In genomic region chr1:54051936-54052469, GRCh38 we compare ENCODE assay signal across 8 cellular contexts. TPM values are rescaled to one million over a fixed set of nuclear protein-coding genes. Genes with fewer than 3 reads are reported as not detected.
DNase-seq lines count a peak whose midpoint lies in the region; ATAC-seq and TF ChIP-seq lines count a peak whose summit lies in the region.

No MANE protein-coding gene starts in this region.

- H3K36me3 ChIP-seq in HUES64 (ENCODE audit: insufficient read depth, low read length), result no peaks in the 10 kb centered on the region
- no peaks in the 10 kb centered on the region for H3K36me3 ChIP-seq in body of pancreas (replicated peaks in 1 of 2; ENCODE audit: insufficient read depth in 1 of 2, low read depth in 2 of 2)
- no peaks in the 10 kb centered on the region for H3K36me3 ChIP-seq in lung (ENCODE audit: control insufficient read depth in 2 of 2, insufficient read depth in 2 of 2, low read length in 2 of 2)

- in situ Hi-C loops in ACHN (cut with HindIII; ENCODE audit: low pct_ligation_motif_present, low pct_unique_long_range_greater_than_20kb, low sequenced_read_pairs), result no loop called here

- H3K27me3 ChIP-seq in HUES64 (ENCODE audit: insufficient read depth, low read length) (no peaks in the 10 kb centered on the region), body of pancreas (no peaks in the 10 kb centered on the region), lung (ENCODE audit: control insufficient read depth, insufficient read depth) (no peaks in the 10 kb centered on the region)

- ATAC-seq in body of pancreas, result no peak
- ATAC-seq in lung (ENCODE audit: insufficient read depth, low FRiP score), result no peak
- no peak for ATAC-seq in HG03565 (IDR thresholded peaks at IDR 0.05; ENCODE audit: unreplicated experiment)
- no peak for ATAC-seq in HG02981 (IDR thresholded peaks at IDR 0.05; ENCODE audit: unreplicated experiment)

- TF ChIP-seq CTCF in body of pancreas (IDR thresholded peaks at IDR 0.05) (no peak), lung (IDR thresholded peaks at IDR 0.05; ENCODE audit: control extremely low read depth, extremely low read depth) (no peak), GM10266 (IDR thresholded peaks at IDR 0.05; ENCODE audit: control insufficient read depth, insufficient read depth, low read depth, missing control alignments) (no peak)

- H3K9me3 ChIP-seq in HUES64 (ENCODE audit: insufficient read depth, low read depth, low read length) (no peaks in the 10 kb centered on the region), body of pancreas (no peaks in the 10 kb centered on the region), lung (ENCODE audit: control insufficient read depth in 2 of 2, insufficient read depth in 1 of 2, low read length in 1 of 2) (no peaks in the 10 kb centered on the region)

- DNase-seq in ACHN (peak; percentile 5), body of pancreas (no peak), lung (ENCODE audit: low spot score) (no peak), HuH-7.5 (ENCODE audit: low spot score) (no peak), GM10266 (ENCODE audit: extremely low spot score) (no peak)

- H3K4me3 ChIP-seq in HUES64 (ENCODE audit: low read length) (peak overlapping the region; percentile 91), body of pancreas (peak overlapping the region; percentile 68 to 82), lung (peak overlapping the region; percentile 89)

- H3K4me1 ChIP-seq in HUES64 (ENCODE audit: insufficient read depth, low read length), result peaks cover 8% of the 10 kb centered on the region; the same call in 1 of the 2 replicates
- H3K4me1 ChIP-seq in body of pancreas, result peaks cover 55% of the 10 kb centered on the region
- peaks cover 3 to 15% of the 10 kb centered on the region in 2 donors for H3K4me1 ChIP-seq in lung (ENCODE audit: control insufficient read depth in 2 of 2, insufficient read depth in 2 of 2, low read length in 2 of 2)

- H3K27ac ChIP-seq in HUES64 (ENCODE audit: low read depth, low read length) (0 out of 2 replicates have a peak overlapping the region, but pooled peaks have one; percentile 70), body of pancreas (peak overlapping the region; percentile 82 to 96 (median 92)), lung (ENCODE audit: low read depth in 1 of 2, low read length in 1 of 2) (peak overlapping the region; percentile 91 to 97)

- intact Hi-C loops in body of pancreas (cut with DNase I), result loop anchor here (10.0 kb wide), 1 partner anchor 207 kb away; no protein-coding TSS in a partner anchor

- TF ChIP-seq POLR2A in body of pancreas (IDR thresholded peaks at IDR 0.05), result no peak

- H3K9ac ChIP-seq in HUES64 (ENCODE audit: low read depth, low read length), result peak overlapping the region; percentile 83

- 16% methylated on average over 8 of the region's 9 CpGs for WGBS in HUES64
- 1 to 2% methylated on average over 9 of the region's 9 CpGs for WGBS in body of pancreas, 2 donors
- 3% methylated on average over 9 of the region's 9 CpGs for WGBS in lung, 2 donors

RNA-seq across cellular contexts. Expression of gene TMEM59, which starts 1.0 kb away (rescaled TPM):
- 97.4 TPM for polyA plus RNA-seq in HUES64 (2013, experiment 1 of 2)
- polyA plus RNA-seq in HUES64 (2013, experiment 2 of 2), result 106 TPM
- 100 to 1,000 TPM in 1 of 2 donors, 10 to 100 TPM in 1; 89.5 to 131 TPM for total RNA-seq in body of pancreas
- 100 to 1,000 TPM; 372 to 468 TPM for total RNA-seq in lung
- 100 to 1,000 TPM; 152 to 300 TPM for polyA plus RNA-seq in lung

RNA-seq across cellular contexts. Expression of gene TCEANC2, which starts 1.4 kb away (rescaled TPM):
- 3.9 TPM for polyA plus RNA-seq in HUES64 (2013, experiment 1 of 2)
- polyA plus RNA-seq in HUES64 (2013, experiment 2 of 2), result 3.6 TPM
- 1 to 10 TPM; 1.3 to 2.9 TPM for total RNA-seq in body of pancreas
- total RNA-seq in lung, result 1 to 10 TPM; 4.6 to 5.3 TPM
- polyA plus RNA-seq in lung, result 1 to 10 TPM; 1.7 to 2.7 TPM

RNA-seq across cellular contexts. Expression of gene LDLRAD1, which starts 34.0 kb away (rescaled TPM):
- polyA plus RNA-seq in HUES64 (2013, experiment 1 of 2), result not detected
- polyA plus RNA-seq in HUES64 (2013, experiment 2 of 2), result not detected
- not detected for total RNA-seq in body of pancreas
- total RNA-seq in lung, result 10 to 100 TPM; 28.7 to 30.1 TPM
- 10 to 100 TPM in 1 of 2 donors, 1 to 10 TPM in 1; 8.0 to 24.9 TPM for polyA plus RNA-seq in lung

Comparison
In these comparisons a context has a peak if more than half of its experiments do, and no peak if none do; other contexts are left out.
1. RNA of gene LDLRAD1, which starts 34.0 kb away (total RNA-seq): 28.7 to 30.1 TPM in lung; not detected in body of pancreas; every median in the first group is over 10 times any median in the second.
2. Peak in every context shown above with its lines, with median percentiles within 50 percentile points of each other: H3K27ac ChIP-seq and H3K4me3 ChIP-seq.